11 cellular contexts compared by ENCODE assay signal in the genomic region with DNA sequence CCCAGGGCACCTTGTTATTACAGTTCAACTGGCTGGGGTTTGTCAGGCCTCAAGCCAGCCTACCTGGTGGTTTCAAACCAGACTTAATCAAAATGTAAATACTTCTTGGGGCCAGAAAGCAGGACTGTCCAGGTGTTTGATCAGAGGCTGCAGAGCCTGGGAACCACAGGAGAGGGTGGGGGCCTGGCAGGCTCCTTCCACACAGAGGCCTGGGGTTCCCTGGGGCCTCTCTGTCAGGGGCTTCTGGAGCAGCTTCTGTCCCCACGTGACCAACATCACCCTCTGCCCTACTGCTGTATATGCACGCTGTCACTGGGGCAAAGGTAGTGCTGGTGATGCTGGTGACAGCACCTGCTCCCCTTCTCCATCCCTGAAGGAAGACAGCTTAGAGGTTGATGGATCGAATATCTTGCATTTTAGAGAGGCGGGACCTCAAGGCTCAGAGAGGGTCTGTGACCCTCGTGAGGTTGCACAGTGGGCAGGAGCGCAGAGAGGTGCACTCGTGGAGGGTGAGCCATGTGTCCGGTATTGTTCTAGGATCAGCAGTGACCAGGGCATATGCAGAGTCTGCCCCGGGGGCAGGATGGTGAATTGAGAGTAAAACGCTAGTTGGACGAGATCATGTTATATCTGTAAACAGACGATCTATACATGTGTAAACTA.
A peak's percentile ranks its signal among the peaks of the same experiment; 100 is the strongest.
DNase-seq lines count a peak whose midpoint lies in the region; ATAC-seq and TF ChIP-seq lines count a peak whose summit lies in the region.
"Had no signal": no experiment of that assay in that cellular context is flagged by ENCODE, and none has a peak within 500 bp of the region (broad histone marks: within the 10 kb centered on the region; RNA-seq: fewer than 3 reads in every experiment).

No MANE protein-coding gene starts in this region.

- H3K4me1 Mint-ChIP-seq in activated T-cell treated with anti-CD3 and anti-CD28 coated beads, Interleukin-2, amount 50 U/mL, for 24 hours (ENCODE audit: low read depth), result peaks cover 90% of the 10 kb centered on the region
- H3K4me1 Mint-ChIP-seq in immature natural killer cell, result peaks cover 96 to 100% of the 10 kb centered on the region in 2 donors

- peak overlapping the region; percentile 65 for H3K4me3 Mint-ChIP-seq in activated T-cell treated with anti-CD3 and anti-CD28 coated beads, Interleukin-2, amount 50 U/mL, for 24 hours
- H3K4me3 Mint-ChIP-seq in immature natural killer cell, result peak overlapping the region; percentile 42 to 67 (median 53)

- peaks cover 21 to 61% of the 10 kb centered on the region in 2 donors for H3K4me1 ChIP-seq in thyroid gland

- no peak for TF ChIP-seq POLR2A in thyroid gland (IDR thresholded peaks at IDR 0.05)

- H3K27me3 Mint-ChIP-seq in activated T-cell treated with anti-CD3 and anti-CD28 coated beads, Interleukin-2, amount 50 U/mL, for 24 hours, result no peaks in the 10 kb centered on the region
- H3K27me3 Mint-ChIP-seq in immature natural killer cell (ENCODE audit: low read depth in 3 of 3), result peaks cover 14 to 20% (median 15%) of the 10 kb centered on the region in 3 donors

- H3K27ac ChIP-seq in thyroid gland, result peak overlapping the region; percentile 15 to 73 (median 72)

- no peaks in the 10 kb centered on the region for H3K36me3 ChIP-seq in thyroid gland

- H3K27me3 ChIP-seq in thyroid gland, result no peaks in the 10 kb centered on the region

- no peak for TF ChIP-seq CTCF in thyroid gland (IDR thresholded peaks at IDR 0.05)

- peak overlapping the region; percentile 98 for H3K27ac Mint-ChIP-seq in activated T-cell treated with anti-CD3 and anti-CD28 coated beads, Interleukin-2, amount 50 U/mL, for 24 hours
- peak overlapping the region in 5 of 6 donors; percentile 71 to 99 (median 81) for H3K27ac Mint-ChIP-seq in immature natural killer cell

- no peaks in the 10 kb centered on the region for H3K9me3 Mint-ChIP-seq in activated T-cell treated with anti-CD3 and anti-CD28 coated beads, Interleukin-2, amount 50 U/mL, for 24 hours
- H3K9me3 Mint-ChIP-seq in immature natural killer cell, result no peaks in the 10 kb centered on the region

- 81 to 84% methylated on average over 12 of the region's 12 CpGs for WGBS in thyroid gland, 2 donors

- intact Hi-C loops in thyroid gland (cut with DNase I), result no loop called here

- no peaks in the 10 kb centered on the region for H3K9me3 ChIP-seq in thyroid gland

- DNase-seq in activated T-cell treated with anti-CD3 and anti-CD28 coated beads, Interleukin-2, amount 50 U/mL, for 24 hours, result no peak
- DNase-seq in activated T-cell treated with anti-CD3 and anti-CD28 coated beads, Interleukin-2, amount 50 U/mL, for 48 hours, result no peak
- DNase-seq in SK-N-DZ (ENCODE audit: low spot score) (peak; percentile 52), immature natural killer cell (no peak), thyroid gland (no peak), GOT3 (lab: John Stamatoyannopoulos, UW) (no peak), NCI-H2196 treated with DMSO at 0.1 percent for 48 hours (lab: John Stamatoyannopoulos, UW; ENCODE audit: unreplicated experiment) (no peak)
- DNase-seq: midbrain, T1000 had no signal

- ATAC-seq in GM19397 (IDR thresholded peaks at IDR 0.05; ENCODE audit: unreplicated experiment), result no peak
- ATAC-seq: right cardiac atrium had no signal

- peaks cover 2% of the 10 kb centered on the region for H3K36me3 Mint-ChIP-seq in activated T-cell treated with anti-CD3 and anti-CD28 coated beads, Interleukin-2, amount 50 U/mL, for 24 hours (ENCODE audit: low read depth)
- H3K36me3 Mint-ChIP-seq in immature natural killer cell, result peaks cover 1 to 7% (median 7%) of the 10 kb centered on the region in 3 donors

- no peak overlapping the region for H3K4me3 ChIP-seq in thyroid gland (replicated peaks in 1 of 3)
